1 cellular context compared by ENCODE assay signal in the genomic region with DNA sequence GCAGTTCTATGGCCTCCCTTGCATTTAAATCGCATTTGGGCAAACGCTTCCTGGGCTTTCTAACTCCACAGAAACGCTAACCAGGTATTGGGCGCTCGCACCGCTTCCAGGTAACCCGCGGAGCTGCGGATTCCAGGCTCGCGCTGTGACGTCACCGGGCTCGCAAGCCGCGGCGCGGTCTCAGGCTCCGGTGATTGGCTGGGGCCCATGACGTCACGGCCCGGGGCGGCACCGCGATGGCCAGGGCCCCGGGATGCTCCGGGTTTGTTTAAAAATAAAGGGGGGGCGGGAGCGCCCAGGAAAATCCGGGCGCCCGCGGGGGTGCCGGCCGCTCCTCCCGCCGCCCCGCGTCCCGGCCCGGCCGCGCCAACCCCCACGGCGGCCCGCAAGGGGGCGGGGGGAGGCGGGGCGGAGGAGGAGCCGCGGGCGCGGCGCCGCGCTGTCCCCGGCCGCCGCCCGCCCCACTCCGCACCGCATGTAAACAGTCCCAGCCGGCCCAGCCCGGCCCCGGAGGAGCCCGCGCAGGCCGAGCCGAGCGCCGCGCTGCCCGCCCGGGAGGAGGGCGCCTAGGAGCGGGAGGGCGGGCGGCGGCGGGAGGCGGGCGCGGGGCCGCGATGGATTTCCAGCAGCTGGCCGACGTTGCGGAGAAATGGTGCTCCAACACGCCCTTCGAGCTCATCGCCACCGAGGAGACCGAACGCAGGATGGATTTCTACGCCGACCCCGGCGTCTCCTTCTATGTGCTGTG.
TF ChIP-seq lines count a peak whose summit lies in the region.

A gene (plus strand): TSS at position 464 of the 748 bp plus-strand sequence. CDS start 151 bp downstream, at position 615.

TF ChIP-seq in H1, 55 proteins besides CTCF, POLR2A, EP300 and RAD21:
- TF ChIP-seq JUN (IDR thresholded peaks at IDR 0.05; ENCODE audit: low read depth, low read length) (no peak), RFX5 (IDR thresholded peaks at IDR 0.05; ENCODE audit: borderline replicate concordance, low read depth, low read length) (no peak), POLR2AphosphoS5 (IDR thresholded peaks at IDR 0.05; ENCODE audit: low read depth, low read length) (no peak), HDAC6 (IDR thresholded peaks at IDR 0.05; ENCODE audit: low read depth, low read length) (no peak), TBP (IDR thresholded peaks at IDR 0.05; ENCODE audit: low read depth, low read length) (0 out of 2 replicates have a peak, but pooled peaks have one; percentile 15), CREB1 (IDR thresholded peaks at IDR 0.05) (peak; percentile 97), GTF2F1 (IDR thresholded peaks at IDR 0.05; ENCODE audit: borderline replicate concordance, low read depth, low read length) (no peak), CBX8 (IDR thresholded peaks at IDR 0.05; ENCODE audit: borderline replicate concordance, low read depth, low read length) (no peak), CBX5 (IDR thresholded peaks at IDR 0.05; ENCODE audit: low read depth, low read length) (no peak), SP4 (IDR thresholded peaks at IDR 0.05; ENCODE audit: low read length) (no peak), CHD2 (IDR thresholded peaks at IDR 0.05; ENCODE audit: low read length) (0 out of 2 replicates have a peak, but pooled peaks have one; percentile 32), KDM5A (IDR thresholded peaks at IDR 0.05; ENCODE audit: low read length) (no peak), MAFK (IDR thresholded peaks at IDR 0.05; ENCODE audit: low read depth, low read length) (no peak), JUND (IDR thresholded peaks at IDR 0.05; ENCODE audit: low read length) (peak; percentile 82), TAF1 (IDR thresholded peaks at IDR 0.05; ENCODE audit: low read depth, low read length) (peak; percentile 46; the same call in 1 of the 2 replicates), SIRT6 (IDR thresholded peaks at IDR 0.05; ENCODE audit: low read length) (no peak), SIX5 (IDR thresholded peaks at IDR 0.05; ENCODE audit: low read depth, low read length) (no peak), CHD1 (IDR thresholded peaks at IDR 0.05; ENCODE audit: low read depth, low read length) (no peak), ASH2L (IDR thresholded peaks at IDR 0.05; ENCODE audit: low read length) (no peak), BCL11A (IDR thresholded peaks at IDR 0.05; ENCODE audit: low read depth in 2 of 2, low read length in 2 of 2) (no peak), POU5F1 (IDR thresholded peaks at IDR 0.05; ENCODE audit: low read depth, low read length) (no peak), RNF2 (IDR thresholded peaks at IDR 0.05; ENCODE audit: borderline replicate concordance, low read depth, low read length, missing control alignments, poor library complexity, severe bottlenecking) (no peak), SP2 (IDR thresholded peaks at IDR 0.05; ENCODE audit: low read length) (no peak), PHF8 (conservative IDR thresholded peaks at IDR 0.05; ENCODE audit: low read depth, low read length) (peak; percentile 59), SIN3A (conservative IDR thresholded peaks at IDR 0.05 in 1 of 2, IDR thresholded peaks at IDR 0.05 in 1 of 2; ENCODE audit: low read depth in 1 of 2, low read length in 2 of 2) (no peak), TCF12 (IDR thresholded peaks at IDR 0.05; ENCODE audit: low read depth, low read length) (no peak), BACH1 (IDR thresholded peaks at IDR 0.05; ENCODE audit: low read length) (no peak), RBBP5 (IDR thresholded peaks at IDR 0.05; ENCODE audit: borderline replicate concordance, low read depth, low read length) (0 out of 2 replicates have a peak, but pooled peaks have one; percentile 24), HDAC2 (IDR thresholded peaks at IDR 0.05; ENCODE audit: borderline replicate concordance in 1 of 2, low read depth in 2 of 2, low read length in 2 of 2) (no peak), KDM4A (IDR thresholded peaks at IDR 0.05; ENCODE audit: low read depth, low read length, severe bottlenecking) (no peak), SP1 (IDR thresholded peaks at IDR 0.05; ENCODE audit: low read depth, low read length) (no peak; the same call in 1 of the 2 replicates), KDM1A (IDR thresholded peaks at IDR 0.05; ENCODE audit: borderline replicate concordance, low read length) (no peak), FOSL1 (IDR thresholded peaks at IDR 0.05; ENCODE audit: insufficient read depth, low read depth, low read length) (no peak), YY1 (IDR thresholded peaks at IDR 0.05; ENCODE audit: low read depth, low read length) (no peak), TAF7 (optimal IDR thresholded peaks at IDR 0.05; ENCODE audit: borderline replicate concordance, low read depth, low read length) (no peak), SRF (IDR thresholded peaks at IDR 0.05; ENCODE audit: low read depth, low read length) (no peak), EZH2 (IDR thresholded peaks at IDR 0.05; ENCODE audit: low read depth, low read length, severe bottlenecking) (no peak), SAP30 (IDR thresholded peaks at IDR 0.05; ENCODE audit: insufficient read depth, insufficient replicate concordance, low read length) (no peak), CTBP2 (IDR thresholded peaks at IDR 0.05; ENCODE audit: borderline replicate concordance, insufficient read depth, insufficient read length, low read length) (no peak), RXRA (IDR thresholded peaks at IDR 0.05; ENCODE audit: insufficient read depth, low read depth, low read length) (no peak), CEBPB (IDR thresholded peaks at IDR 0.05; ENCODE audit: low read depth, low read length) (no peak), EGR1 (IDR thresholded peaks at IDR 0.05; ENCODE audit: borderline replicate concordance, low read depth, low read length) (no peak), BRCA1 (IDR thresholded peaks at IDR 0.05; ENCODE audit: low read depth, low read length) (peak; percentile 23; the same call in 1 of the 2 replicates), TEAD4 (IDR thresholded peaks at IDR 0.05; ENCODE audit: low read depth, low read length) (peak; percentile 89), NRF1 (IDR thresholded peaks at IDR 0.05; ENCODE audit: low read depth, low read length) (no peak), GABPA (IDR thresholded peaks at IDR 0.05; ENCODE audit: borderline replicate concordance, insufficient read depth, low read length) (no peak), SUZ12 (IDR thresholded peaks at IDR 0.05; ENCODE audit: low read length) (no peak), NANOG (IDR thresholded peaks at IDR 0.05; ENCODE audit: insufficient read depth, low read depth, low read length, poor library complexity, severe bottlenecking) (no peak), ZNF274 (IDR thresholded peaks at IDR 0.05; ENCODE audit: borderline replicate concordance, extremely low read depth, low read length) (no peak)
- TF ChIP-seq, protein P1, sequence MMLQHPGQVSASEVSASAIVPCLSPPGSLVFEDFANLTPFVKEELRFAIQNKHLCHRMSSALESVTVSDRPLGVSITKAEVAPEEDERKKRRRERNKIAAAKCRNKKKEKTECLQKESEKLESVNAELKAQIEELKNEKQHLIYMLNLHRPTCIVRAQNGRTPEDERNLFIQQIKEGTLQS (IDR thresholded peaks at IDR 0.05; ENCODE audit: insufficient read depth, low read depth, low read length) = no peak
- TF ChIP-seq, protein P2, sequence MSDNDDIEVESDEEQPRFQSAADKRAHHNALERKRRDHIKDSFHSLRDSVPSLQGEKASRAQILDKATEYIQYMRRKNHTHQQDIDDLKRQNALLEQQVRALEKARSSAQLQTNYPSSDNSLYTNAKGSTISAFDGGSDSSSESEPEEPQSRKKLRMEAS (IDR thresholded peaks at IDR 0.05) = no peak
- TF ChIP-seq, protein P3, sequence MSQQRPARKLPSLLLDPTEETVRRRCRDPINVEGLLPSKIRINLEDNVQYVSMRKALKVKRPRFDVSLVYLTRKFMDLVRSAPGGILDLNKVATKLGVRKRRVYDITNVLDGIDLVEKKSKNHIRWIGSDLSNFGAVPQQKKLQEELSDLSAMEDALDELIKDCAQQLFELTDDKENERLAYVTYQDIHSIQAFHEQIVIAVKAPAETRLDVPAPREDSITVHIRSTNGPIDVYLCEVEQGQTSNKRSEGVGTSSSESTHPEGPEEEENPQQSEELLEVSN (IDR thresholded peaks at IDR 0.05) = no peak
- TF ChIP-seq, protein P4, sequence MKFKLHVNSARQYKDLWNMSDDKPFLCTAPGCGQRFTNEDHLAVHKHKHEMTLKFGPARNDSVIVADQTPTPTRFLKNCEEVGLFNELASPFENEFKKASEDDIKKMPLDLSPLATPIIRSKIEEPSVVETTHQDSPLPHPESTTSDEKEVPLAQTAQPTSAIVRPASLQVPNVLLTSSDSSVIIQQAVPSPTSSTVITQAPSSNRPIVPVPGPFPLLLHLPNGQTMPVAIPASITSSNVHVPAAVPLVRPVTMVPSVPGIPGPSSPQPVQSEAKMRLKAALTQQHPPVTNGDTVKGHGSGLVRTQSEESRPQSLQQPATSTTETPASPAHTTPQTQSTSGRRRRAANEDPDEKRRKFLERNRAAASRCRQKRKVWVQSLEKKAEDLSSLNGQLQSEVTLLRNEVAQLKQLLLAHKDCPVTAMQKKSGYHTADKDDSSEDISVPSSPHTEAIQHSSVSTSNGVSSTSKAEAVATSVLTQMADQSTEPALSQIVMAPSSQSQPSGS (IDR thresholded peaks at IDR 0.05; ENCODE audit: low read length) = peak; percentile 64; the same call in 1 of the 2 replicates
- TF ChIP-seq, protein P5, sequence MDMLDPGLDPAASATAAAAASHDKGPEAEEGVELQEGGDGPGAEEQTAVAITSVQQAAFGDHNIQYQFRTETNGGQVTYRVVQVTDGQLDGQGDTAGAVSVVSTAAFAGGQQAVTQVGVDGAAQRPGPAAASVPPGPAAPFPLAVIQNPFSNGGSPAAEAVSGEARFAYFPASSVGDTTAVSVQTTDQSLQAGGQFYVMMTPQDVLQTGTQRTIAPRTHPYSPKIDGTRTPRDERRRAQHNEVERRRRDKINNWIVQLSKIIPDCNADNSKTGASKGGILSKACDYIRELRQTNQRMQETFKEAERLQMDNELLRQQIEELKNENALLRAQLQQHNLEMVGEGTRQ (IDR thresholded peaks at IDR 0.05; ENCODE audit: low read length) = no peak
- TF ChIP-seq, protein P6, sequence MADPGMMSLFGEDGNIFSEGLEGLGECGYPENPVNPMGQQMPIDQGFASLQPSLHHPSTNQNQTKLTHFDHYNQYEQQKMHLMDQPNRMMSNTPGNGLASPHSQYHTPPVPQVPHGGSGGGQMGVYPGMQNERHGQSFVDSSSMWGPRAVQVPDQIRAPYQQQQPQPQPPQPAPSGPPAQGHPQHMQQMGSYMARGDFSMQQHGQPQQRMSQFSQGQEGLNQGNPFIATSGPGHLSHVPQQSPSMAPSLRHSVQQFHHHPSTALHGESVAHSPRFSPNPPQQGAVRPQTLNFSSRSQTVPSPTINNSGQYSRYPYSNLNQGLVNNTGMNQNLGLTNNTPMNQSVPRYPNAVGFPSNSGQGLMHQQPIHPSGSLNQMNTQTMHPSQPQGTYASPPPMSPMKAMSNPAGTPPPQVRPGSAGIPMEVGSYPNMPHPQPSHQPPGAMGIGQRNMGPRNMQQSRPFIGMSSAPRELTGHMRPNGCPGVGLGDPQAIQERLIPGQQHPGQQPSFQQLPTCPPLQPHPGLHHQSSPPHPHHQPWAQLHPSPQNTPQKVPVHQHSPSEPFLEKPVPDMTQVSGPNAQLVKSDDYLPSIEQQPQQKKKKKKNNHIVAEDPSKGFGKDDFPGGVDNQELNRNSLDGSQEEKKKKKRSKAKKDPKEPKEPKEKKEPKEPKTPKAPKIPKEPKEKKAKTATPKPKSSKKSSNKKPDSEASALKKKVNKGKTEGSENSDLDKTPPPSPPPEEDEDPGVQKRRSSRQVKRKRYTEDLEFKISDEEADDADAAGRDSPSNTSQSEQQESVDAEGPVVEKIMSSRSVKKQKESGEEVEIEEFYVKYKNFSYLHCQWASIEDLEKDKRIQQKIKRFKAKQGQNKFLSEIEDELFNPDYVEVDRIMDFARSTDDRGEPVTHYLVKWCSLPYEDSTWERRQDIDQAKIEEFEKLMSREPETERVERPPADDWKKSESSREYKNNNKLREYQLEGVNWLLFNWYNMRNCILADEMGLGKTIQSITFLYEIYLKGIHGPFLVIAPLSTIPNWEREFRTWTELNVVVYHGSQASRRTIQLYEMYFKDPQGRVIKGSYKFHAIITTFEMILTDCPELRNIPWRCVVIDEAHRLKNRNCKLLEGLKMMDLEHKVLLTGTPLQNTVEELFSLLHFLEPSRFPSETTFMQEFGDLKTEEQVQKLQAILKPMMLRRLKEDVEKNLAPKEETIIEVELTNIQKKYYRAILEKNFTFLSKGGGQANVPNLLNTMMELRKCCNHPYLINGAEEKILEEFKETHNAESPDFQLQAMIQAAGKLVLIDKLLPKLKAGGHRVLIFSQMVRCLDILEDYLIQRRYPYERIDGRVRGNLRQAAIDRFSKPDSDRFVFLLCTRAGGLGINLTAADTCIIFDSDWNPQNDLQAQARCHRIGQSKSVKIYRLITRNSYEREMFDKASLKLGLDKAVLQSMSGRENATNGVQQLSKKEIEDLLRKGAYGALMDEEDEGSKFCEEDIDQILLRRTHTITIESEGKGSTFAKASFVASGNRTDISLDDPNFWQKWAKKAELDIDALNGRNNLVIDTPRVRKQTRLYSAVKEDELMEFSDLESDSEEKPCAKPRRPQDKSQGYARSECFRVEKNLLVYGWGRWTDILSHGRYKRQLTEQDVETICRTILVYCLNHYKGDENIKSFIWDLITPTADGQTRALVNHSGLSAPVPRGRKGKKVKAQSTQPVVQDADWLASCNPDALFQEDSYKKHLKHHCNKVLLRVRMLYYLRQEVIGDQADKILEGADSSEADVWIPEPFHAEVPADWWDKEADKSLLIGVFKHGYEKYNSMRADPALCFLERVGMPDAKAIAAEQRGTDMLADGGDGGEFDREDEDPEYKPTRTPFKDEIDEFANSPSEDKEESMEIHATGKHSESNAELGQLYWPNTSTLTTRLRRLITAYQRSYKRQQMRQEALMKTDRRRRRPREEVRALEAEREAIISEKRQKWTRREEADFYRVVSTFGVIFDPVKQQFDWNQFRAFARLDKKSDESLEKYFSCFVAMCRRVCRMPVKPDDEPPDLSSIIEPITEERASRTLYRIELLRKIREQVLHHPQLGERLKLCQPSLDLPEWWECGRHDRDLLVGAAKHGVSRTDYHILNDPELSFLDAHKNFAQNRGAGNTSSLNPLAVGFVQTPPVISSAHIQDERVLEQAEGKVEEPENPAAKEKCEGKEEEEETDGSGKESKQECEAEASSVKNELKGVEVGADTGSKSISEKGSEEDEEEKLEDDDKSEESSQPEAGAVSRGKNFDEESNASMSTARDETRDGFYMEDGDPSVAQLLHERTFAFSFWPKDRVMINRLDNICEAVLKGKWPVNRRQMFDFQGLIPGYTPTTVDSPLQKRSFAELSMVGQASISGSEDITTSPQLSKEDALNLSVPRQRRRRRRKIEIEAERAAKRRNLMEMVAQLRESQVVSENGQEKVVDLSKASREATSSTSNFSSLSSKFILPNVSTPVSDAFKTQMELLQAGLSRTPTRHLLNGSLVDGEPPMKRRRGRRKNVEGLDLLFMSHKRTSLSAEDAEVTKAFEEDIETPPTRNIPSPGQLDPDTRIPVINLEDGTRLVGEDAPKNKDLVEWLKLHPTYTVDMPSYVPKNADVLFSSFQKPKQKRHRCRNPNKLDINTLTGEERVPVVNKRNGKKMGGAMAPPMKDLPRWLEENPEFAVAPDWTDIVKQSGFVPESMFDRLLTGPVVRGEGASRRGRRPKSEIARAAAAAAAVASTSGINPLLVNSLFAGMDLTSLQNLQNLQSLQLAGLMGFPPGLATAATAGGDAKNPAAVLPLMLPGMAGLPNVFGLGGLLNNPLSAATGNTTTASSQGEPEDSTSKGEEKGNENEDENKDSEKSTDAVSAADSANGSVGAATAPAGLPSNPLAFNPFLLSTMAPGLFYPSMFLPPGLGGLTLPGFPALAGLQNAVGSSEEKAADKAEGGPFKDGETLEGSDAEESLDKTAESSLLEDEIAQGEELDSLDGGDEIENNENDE (IDR thresholded peaks at IDR 0.05; ENCODE audit: insufficient replicate concordance, low read length) = no peak
